In genomic region chr12:100348657-100349454, GRCh38 we compare ENCODE assay signal across 8 cellular contexts. TPM values are rescaled to one million over a fixed set of nuclear protein-coding genes. Genes with fewer than 3 reads are reported as not detected.
DNase-seq lines count a peak whose midpoint lies in the region; ATAC-seq and TF ChIP-seq lines count a peak whose summit lies in the region.

No MANE protein-coding gene starts in this region.

- no peaks in the 10 kb centered on the region for H3K9me3 Mint-ChIP-seq in endodermal cell

- ATAC-seq in GM21529 (IDR thresholded peaks at IDR 0.05; ENCODE audit: unreplicated experiment), result no peak

- H3K36me3 Mint-ChIP-seq in endodermal cell (ENCODE audit: low read depth), result no peaks in the 10 kb centered on the region

- H3K36me3 ChIP-seq in endodermal cell (ENCODE audit: control insufficient read depth, insufficient read depth, low read length), result no peaks in the 10 kb centered on the region

- H3K9ac ChIP-seq in endodermal cell (ENCODE audit: extremely low read depth, low read length, poor library complexity, severe bottlenecking), result no peak overlapping the region

- H3K9me3 ChIP-seq in endodermal cell (ENCODE audit: control insufficient read depth, low read length), result no peaks in the 10 kb centered on the region

- no peak overlapping the region for H3K27ac ChIP-seq in endodermal cell (ENCODE audit: low read depth, low read length)

- TF ChIP-seq CTCF in endodermal cell (conservative IDR thresholded peaks at IDR 0.05), result peak; percentile 80

- no peaks in the 10 kb centered on the region for H3K4me1 Mint-ChIP-seq in endodermal cell

- H3K27ac Mint-ChIP-seq in endodermal cell, result no peak overlapping the region

- H3K27me3 Mint-ChIP-seq in endodermal cell (ENCODE audit: insufficient read depth), result no peaks in the 10 kb centered on the region

- H3K4me1 ChIP-seq in endodermal cell (ENCODE audit: control insufficient read depth, insufficient read depth, low read length), result no peaks in the 10 kb centered on the region

- H3K4me3 Mint-ChIP-seq in endodermal cell, result no peak overlapping the region

- no peak overlapping the region for H3K4me3 ChIP-seq in endodermal cell (ENCODE audit: low read length)

- peak; percentile 59 for DNase-seq in NCI-H510A treated with DMSO at 0.1 percent for 48 hours (lab: John Stamatoyannopoulos, UW)
- no peak for DNase-seq in NCI-H510A (lab: John Stamatoyannopoulos, UW)
- DNase-seq in NCI-H446 treated with DMSO at 0.1 percent for 48 hours (lab: John Stamatoyannopoulos, UW), result peak; percentile 4
- no peak for DNase-seq in endodermal cell
- peak; percentile 5 for DNase-seq in putamen (ENCODE audit: low spot score)
- no peak for DNase-seq in activated CD4-positive, alpha-beta T cell treated with anti-CD3 and anti-CD28 coated beads for 1 hour
- no peak for DNase-seq in T-helper 9 cell

- no peaks in the 10 kb centered on the region for H3K27me3 ChIP-seq in endodermal cell (ENCODE audit: control insufficient read depth, insufficient read depth, low read length, poor library complexity, severe bottlenecking)

- WGBS in endodermal cell (ENCODE audit: insufficient coverage in 1 of 2, insufficient read length in 1 of 2), 2 experiments, result 86 to 100% methylated on average over 2 to 6 of the region's 7 CpGs

RNA-seq across cellular contexts. Expression of gene SLC17A8, which starts 8.0 kb away (rescaled TPM):
- under 1 TPM in 1 of 2 donors, not detected in 1; 0.40 TPM for total RNA-seq in endodermal cell
- 2.5 TPM for polyA plus RNA-seq in endodermal cell (2013, experiment 1 of 2)
- polyA plus RNA-seq in endodermal cell (2013, experiment 2 of 2), result 1.4 TPM

Comparison
In these comparisons a context has a peak if more than half of its experiments do, and no peak if none do; other contexts are left out.
1. DNase-seq: peak in NCI-H510A treated with DMSO at 0.1 percent for 48 hours (single experiment), NCI-H446 treated with DMSO at 0.1 percent for 48 hours (single experiment) and putamen (single experiment); none in NCI-H510A (single experiment), endodermal cell (single experiment), activated CD4-positive, alpha-beta T cell treated with anti-CD3 and anti-CD28 coated beads for 1 hour (single experiment) and T-helper 9 cell (single experiment).